9 cellular contexts compared by ENCODE assay signal in genomic region chr2:63494968-63495367, GRCh38.
"Had no signal": no experiment of that assay in that cellular context is flagged by ENCODE, and none has a peak within 500 bp of the region (broad histone marks: within the 10 kb centered on the region; RNA-seq: fewer than 3 reads in every experiment).

No MANE protein-coding gene starts in this region.

- FAIRE-seq: HepG2 had no signal

- H3K27ac Mint-ChIP-seq: HFFc6, IgD-negative memory B cell had no signal

- H3K9me3 Mint-ChIP-seq: HFFc6, IgD-negative memory B cell had no signal

- H3K36me3 ChIP-seq: HAP-1 had no signal

- H3K4me3 Mint-ChIP-seq: HFFc6, IgD-negative memory B cell had no signal

- H3K4me3 ChIP-seq: HAP-1 had no signal

- ATAC-seq: HCT116, HepG2 had no signal

- DNase-seq: GOT3, H7, HFFc6, KBM-7 had no signal

- H3K27ac ChIP-seq: HL-60 had no signal

- H3K27me3 Mint-ChIP-seq: IgD-negative memory B cell had no signal
